In genomic region chr7:33287738-33288137, GRCh38 we compare ENCODE assay signal across 19 cellular contexts.
"Had no signal": no experiment of that assay in that cellular context is flagged by ENCODE, and none has a peak within 500 bp of the region (broad histone marks: within the 10 kb centered on the region; RNA-seq: fewer than 3 reads in every experiment).

No MANE protein-coding gene starts in this region.

- H3K4me1 Mint-ChIP-seq: activated B cell treated with CpG ODN at 0.5 μM for 24 hours; activated naive CD8-positive, alpha-beta T cell treated with anti-CD3 and anti-CD28 coated beads, Interleukin-2, amount 50 U/mL, for 24 hours; activated T-helper 17 cell treated with anti-CD3 and anti-CD28 coated beads, Interleukin-2, amount 50 U/mL, for 72 hours; stimulated activated memory B cell treated with anti-CD40 and anti-IgM and Interleukin-4, amounts not matched to agents 10 μg/mL and 1 μg/mL and 100 μg/mL, for 72 hours had no signal

- H3K27me3 ChIP-seq: brain microvascular endothelial cell, sigmoid colon, spleen, testis had no signal

- H3K4me3 ChIP-seq: coronary artery, sigmoid colon, spleen, testis had no signal

- DNase-seq: activated B cell treated with CpG ODN at 0.5 μM for 24 hours; activated CD4-positive, alpha-beta memory T cell treated with anti-CD3 and anti-CD28 coated beads for 36 hours; activated CD4-positive, alpha-beta T cell treated with anti-CD3 and anti-CD28 coated beads for 4 hours; activated naive CD4-positive, alpha-beta T cell; activated naive CD8-positive, alpha-beta T cell treated with anti-CD3 and anti-CD28 coated beads, Interleukin-2, amount 50 U/mL, for 24 hours; activated T-cell treated with anti-CD3 and anti-CD28 coated beads for 4 hours; anterior cingulate cortex; brain microvascular endothelial cell; nucleus accumbens; sigmoid colon; spleen; stimulated activated CD4-positive, alpha-beta T cell treated with anti-CD3 and anti-CD28 coated beads, Interleukin-4, amount 100 ng/mL, for 4 hours; testis had no signal

- FAIRE-seq: TTC549 had no signal

- H3K4me3 Mint-ChIP-seq: activated B cell treated with CpG ODN at 0.5 μM for 24 hours; activated CD4-positive, alpha-beta memory T cell treated with anti-CD3 and anti-CD28 coated beads for 36 hours; activated naive CD8-positive, alpha-beta T cell treated with anti-CD3 and anti-CD28 coated beads, Interleukin-2, amount 50 U/mL, for 24 hours; activated T-helper 17 cell treated with anti-CD3 and anti-CD28 coated beads, Interleukin-2, amount 50 U/mL, for 72 hours; nephron; stimulated activated memory B cell treated with anti-CD40 and anti-IgM and Interleukin-4, amounts not matched to agents 10 μg/mL and 1 μg/mL and 100 μg/mL, for 72 hours; T-helper 2 cell treated with Interferon-gamma antibody and Interleukin-4, amounts not matched to agents 5 μg/mL and 100 μg/mL, for 36 hours had no signal

- ATAC-seq: activated naive CD8-positive, alpha-beta T cell treated with anti-CD3 and anti-CD28 coated beads, Interleukin-2, amount 50 U/mL, for 24 hours; activated T-helper 17 cell treated with anti-CD3 and anti-CD28 coated beads, Interleukin-2, amount 50 U/mL, for 72 hours; stimulated activated memory B cell treated with anti-CD40 and anti-IgM and Interleukin-4, amounts not matched to agents 10 μg/mL and 1 μg/mL and 100 μg/mL, for 72 hours had no signal

- H3K27me3 Mint-ChIP-seq: activated B cell treated with CpG ODN at 0.5 μM for 24 hours; activated CD4-positive, alpha-beta memory T cell treated with anti-CD3 and anti-CD28 coated beads for 36 hours; activated naive CD8-positive, alpha-beta T cell treated with anti-CD3 and anti-CD28 coated beads, Interleukin-2, amount 50 U/mL, for 24 hours; activated T-helper 17 cell treated with anti-CD3 and anti-CD28 coated beads, Interleukin-2, amount 50 U/mL, for 72 hours; stimulated activated memory B cell treated with anti-CD40 and anti-IgM and Interleukin-4, amounts not matched to agents 10 μg/mL and 1 μg/mL and 100 μg/mL, for 72 hours had no signal

- H3K9me3 ChIP-seq: testis had no signal

- H3K4me1 ChIP-seq: sigmoid colon, spleen, testis had no signal

- H3K27ac ChIP-seq: brain microvascular endothelial cell, coronary artery, sigmoid colon, spleen, testis had no signal

- H3K36me3 ChIP-seq: brain microvascular endothelial cell had no signal

- H3K27ac Mint-ChIP-seq: activated B cell treated with CpG ODN at 0.5 μM for 24 hours; activated CD4-positive, alpha-beta memory T cell treated with anti-CD3 and anti-CD28 coated beads for 36 hours; activated naive CD8-positive, alpha-beta T cell treated with anti-CD3 and anti-CD28 coated beads, Interleukin-2, amount 50 U/mL, for 24 hours; activated T-helper 17 cell treated with anti-CD3 and anti-CD28 coated beads, Interleukin-2, amount 50 U/mL, for 72 hours; stimulated activated memory B cell treated with anti-CD40 and anti-IgM and Interleukin-4, amounts not matched to agents 10 μg/mL and 1 μg/mL and 100 μg/mL, for 72 hours; T-helper 2 cell treated with Interferon-gamma antibody and Interleukin-4, amounts not matched to agents 5 μg/mL and 100 μg/mL, for 36 hours had no signal
